Comparison of ENCODE assay signal across 8 cellular contexts in genomic region chr7:92633211-92633906, GRCh38. TPM values are rescaled to one million over a fixed set of nuclear protein-coding genes. Genes with fewer than 3 reads are reported as not detected.
DNase-seq lines count a peak whose midpoint lies in the region; ATAC-seq and TF ChIP-seq lines count a peak whose summit lies in the region.

No MANE protein-coding gene starts in this region.

- DNase-seq in activated T-cell treated with anti-CD3 and anti-CD28 coated beads for 24 hours (ENCODE audit: low read depth) (peak; percentile 54), NCI-H2196 (lab: John Stamatoyannopoulos, UW; ENCODE audit: unreplicated experiment) (peak; percentile 56), heart left ventricle (peak in 1 of 5 donors; percentile 25), sciatic nerve (ENCODE audit: low spot score) (no peak), GM19238 (ENCODE audit: insufficient read length, low spot score) (no peak), HuH-7 (ENCODE audit: low spot score) (no peak)
- DNase-seq in activated T-cell treated with anti-CD3 and anti-CD28 coated beads, Interleukin-2, amount 50 U/mL, for 48 hours: no peak
- DNase-seq in activated naive CD8-positive, alpha-beta T cell treated with anti-CD3 and anti-CD28 coated beads, Interleukin-2, amount 10 ng/mL, durations not matched to agents 7 days and 5 days: no peak

- peak overlapping the region; percentile 69 for H3K27ac Mint-ChIP-seq in activated naive CD8-positive, alpha-beta T cell treated with anti-CD3 and anti-CD28 coated beads, Interleukin-2, amount 10 ng/mL, durations not matched to agents 7 days and 5 days

- TF ChIP-seq POLR2A in heart left ventricle (IDR thresholded peaks at IDR 0.05): no peak

- 15 to 25% (median 20%) methylated on average over 2 of the region's 2 CpGs for WGBS in heart left ventricle, 4 donors

- H3K4me1 Mint-ChIP-seq in activated naive CD8-positive, alpha-beta T cell treated with anti-CD3 and anti-CD28 coated beads, Interleukin-2, amount 10 ng/mL, durations not matched to agents 7 days and 5 days: peaks cover 48% of the 10 kb centered on the region

- peak overlapping the region; percentile 62 for H3K4me3 Mint-ChIP-seq in activated naive CD8-positive, alpha-beta T cell treated with anti-CD3 and anti-CD28 coated beads, Interleukin-2, amount 10 ng/mL, durations not matched to agents 7 days and 5 days

- peaks cover 0 to 4% (median 0%) of the 10 kb centered on the region in 12 donors for H3K9me3 ChIP-seq in heart left ventricle

- POLR2A ChIA-PET in activated naive CD8-positive, alpha-beta T cell treated with anti-CD3 and anti-CD28 coated beads, Interleukin-2, amount 10 ng/mL, durations not matched to agents 7 days and 5 days (lab: Charles Lee): interaction anchor here (0.6 to 2.7 kb wide), 5 partner anchors 12 to 197 kb away, joined by 3 to 10 read pairs (median 4); no protein-coding TSS in a partner anchor

- H3K27me3 Mint-ChIP-seq in activated naive CD8-positive, alpha-beta T cell treated with anti-CD3 and anti-CD28 coated beads, Interleukin-2, amount 10 ng/mL, durations not matched to agents 7 days and 5 days: no peaks in the 10 kb centered on the region

- peak overlapping the region in 1 of 12 donors; percentile 8 for H3K4me3 ChIP-seq in heart left ventricle

- TF ChIP-seq CTCF in heart left ventricle (IDR thresholded peaks at IDR 0.05): no peak

- peaks cover 14 to 62% (median 43%) of the 10 kb centered on the region in 12 donors for H3K4me1 ChIP-seq in heart left ventricle

- H3K36me3 Mint-ChIP-seq in activated naive CD8-positive, alpha-beta T cell treated with anti-CD3 and anti-CD28 coated beads, Interleukin-2, amount 10 ng/mL, durations not matched to agents 7 days and 5 days: peaks cover 34% of the 10 kb centered on the region

- ATAC-seq in activated naive CD8-positive, alpha-beta T cell treated with anti-CD3 and anti-CD28 coated beads, Interleukin-2, amount 10 ng/mL, durations not matched to agents 7 days and 5 days (ENCODE audit: low read depth): peak; percentile 65
- ATAC-seq in heart left ventricle (peak; percentile 79 to 92 (median 90)), sciatic nerve (peak; percentile 90)

- H3K27me3 ChIP-seq in heart left ventricle: no peaks in the 10 kb centered on the region

- H3K27ac ChIP-seq in heart left ventricle: peak overlapping the region; percentile 17 to 86 (median 60)

- intact Hi-C loops in heart left ventricle (cut with DNase I) (loop anchor here in 5 of 10 donors (5.0 to 10.0 kb wide), 4 partner anchors 51 to 204 kb away; partner anchors contain the start of gene CDK6 (in 1 of the 5)), sciatic nerve (cut with DNase I) (no loop called here)

- peaks cover 0 to 2% (median 0%) of the 10 kb centered on the region in 9 donors for H3K36me3 ChIP-seq in heart left ventricle

- peaks cover 6% of the 10 kb centered on the region for H3K9me3 Mint-ChIP-seq in activated naive CD8-positive, alpha-beta T cell treated with anti-CD3 and anti-CD28 coated beads, Interleukin-2, amount 10 ng/mL, durations not matched to agents 7 days and 5 days

RNA-seq across cellular contexts. Expression of gene FAM133B, which starts 43.2 kb away (rescaled TPM):
- 10 to 100 TPM; 32.3 to 33.3 TPM for total RNA-seq in activated naive CD8-positive, alpha-beta T cell treated with anti-CD3 and anti-CD28 coated beads, Interleukin-2, amount 10 ng/mL, durations not matched to agents 7 days and 5 days
- total RNA-seq in heart left ventricle (10 to 100 TPM in 6 of 9 donors, 1 to 10 TPM in 3; 7.9 to 14.1 (median 11.0) TPM), sciatic nerve (32.1 TPM)
- 10 to 100 TPM; 11.0 to 17.4 TPM for polyA plus RNA-seq in heart left ventricle

Comparison
In these comparisons a context has a peak if more than half of its experiments do, and no peak if none do; other contexts are left out.
1. DNase-seq: peak in activated T-cell treated with anti-CD3 and anti-CD28 coated beads for 24 hours (single experiment) and NCI-H2196 (single experiment); none in activated T-cell treated with anti-CD3 and anti-CD28 coated beads, Interleukin-2, amount 50 U/mL, for 48 hours (0 of 2), activated naive CD8-positive, alpha-beta T cell treated with anti-CD3 and anti-CD28 coated beads, Interleukin-2, amount 10 ng/mL, durations not matched to agents 7 days and 5 days (single experiment), sciatic nerve (single experiment), GM19238 (single experiment) and HuH-7 (single experiment).
2. Peak in every context shown above with its lines, with median percentiles within 50 percentile points of each other: ATAC-seq.